ENCODE assay signal across 18 cellular contexts in genomic region chr2:3706892-3707291, GRCh38. TPM values are rescaled to one million over a fixed set of nuclear protein-coding genes. Genes with fewer than 3 reads are reported as not detected.
DNase-seq lines count a peak whose midpoint lies in the region; ATAC-seq and TF ChIP-seq lines count a peak whose summit lies in the region.
"Had no signal": no experiment of that assay in that cellular context is flagged by ENCODE, and none has a peak within 500 bp of the region (broad histone marks: within the 10 kb centered on the region; RNA-seq: fewer than 3 reads in every experiment).

No MANE protein-coding gene starts in this region.

- no peak overlapping the region for H2BK5ac ChIP-seq in H9 (ENCODE audit: insufficient read length, low read length)

- no peak overlapping the region for H3K56ac ChIP-seq in H9 (ENCODE audit: insufficient read length, low read depth, low read length)

- no peak overlapping the region for H3K14ac ChIP-seq in H9 (ENCODE audit: insufficient read depth, low read length)

- H3K27me3 ChIP-seq in H9 (ENCODE audit: insufficient read depth, low read length) (no peaks in the 10 kb centered on the region; the same call in 1 of the 2 replicates), gastroesophageal sphincter (peaks cover 56% of the 10 kb centered on the region)
- H3K27me3 ChIP-seq: BLaER1 treated with 17β-estradiol and CSF1 and Interleukin-3, amounts not matched to agents 10 nM and 100 nM had no signal

- CTCF ChIA-PET in HEK293T (lab: Yijun Ruan, JAX) = no interaction called here

- no peak for TF ChIP-seq EP300 in gastroesophageal sphincter (IDR thresholded peaks at IDR 0.05)

- no peaks in the 10 kb centered on the region for H3K36me3 ChIP-seq in gastroesophageal sphincter
- H3K36me3 ChIP-seq: BLaER1 treated with 17β-estradiol and CSF1 and Interleukin-3, amounts not matched to agents 10 nM and 100 nM; HAP-1 had no signal

- no peak overlapping the region for H3K4me3 ChIP-seq in gastroesophageal sphincter
- H3K4me3 ChIP-seq: BLaER1 treated with 17β-estradiol and CSF1 and Interleukin-3, amounts not matched to agents 10 nM and 100 nM; GM23248; HAP-1 had no signal

- H2BK20ac ChIP-seq in H9 (ENCODE audit: low read depth, low read length, poor library complexity, severe bottlenecking) = no peak overlapping the region

- no peak overlapping the region for H2AFZ ChIP-seq in H9 (ENCODE audit: low read length)
- H2AFZ ChIP-seq: GM23248 had no signal

- H3K18ac ChIP-seq in H9 (ENCODE audit: insufficient read length, low read depth, low read length) = no peak overlapping the region

- H3K79me1 ChIP-seq in H9 (ENCODE audit: insufficient read depth, low read depth, low read length, poor library complexity, severe bottlenecking) = no peaks in the 10 kb centered on the region

- no peaks in the 10 kb centered on the region for H3K79me2 ChIP-seq in H9 (ENCODE audit: insufficient read depth, low read length)

- H3K27ac ChIP-seq in H9 (ENCODE audit: insufficient read length, low read depth, low read length) = no peak overlapping the region
- no peak overlapping the region for H3K27ac ChIP-seq in gastroesophageal sphincter
- H3K27ac ChIP-seq: BLaER1 treated with 17β-estradiol and CSF1 and Interleukin-3, amounts not matched to agents 10 nM and 100 nM; GM23248 had no signal

- no peak overlapping the region for H4K5ac ChIP-seq in H9 (ENCODE audit: insufficient read length, low read depth, low read length)

- H3K36me3 Mint-ChIP-seq in H9 (ENCODE audit: insufficient read depth in 1 of 3, low read depth in 3 of 3) = peaks cover 0 to 6% (median 3%) of the 10 kb centered on the region in 3 experiments; a peak in 2 of 7 replicates
- H3K36me3 Mint-ChIP-seq: CD4-positive, CD25-positive, alpha-beta regulatory T cell; IgD-negative memory B cell had no signal

- H3K4me1 Mint-ChIP-seq in H9 = peaks cover 13 to 14% of the 10 kb centered on the region in 2 experiments

- H4K8ac ChIP-seq in H9 (replicated peaks; ENCODE audit: insufficient read length, low read depth, low read length) = no peak overlapping the region

- no peaks in the 10 kb centered on the region for H4K20me1 ChIP-seq in H9 (ENCODE audit: control insufficient read depth, insufficient read depth, insufficient read length)
- H4K20me1 ChIP-seq: BLaER1 treated with 17β-estradiol and CSF1 and Interleukin-3, amounts not matched to agents 10 nM and 100 nM had no signal

- H3K23ac ChIP-seq in H9 (ENCODE audit: insufficient read length, low read depth, low read length) = no peak overlapping the region

- H3K4ac ChIP-seq in H9 (ENCODE audit: low read depth, low read length) = no peak overlapping the region

- no peak overlapping the region for H4K91ac ChIP-seq in H9 (ENCODE audit: insufficient read length, low read depth, low read length)

- no peaks in the 10 kb centered on the region for H3K23me2 ChIP-seq in H9 (ENCODE audit: insufficient read length, low read depth, low read length, poor library complexity, severe bottlenecking)

- H3K4me2 ChIP-seq in H9 (ENCODE audit: insufficient read depth, insufficient read length, low read length) = no peak overlapping the region
- H3K4me2 ChIP-seq: BLaER1 treated with 17β-estradiol and CSF1 and Interleukin-3, amounts not matched to agents 10 nM and 100 nM had no signal

- H3K4me1 ChIP-seq in H9 (ENCODE audit: insufficient read depth, low read length) = no peaks in the 10 kb centered on the region; the same call in 1 of the 2 replicates
- peaks cover 0 to 16% (median 3%) of the 10 kb centered on the region in 3 donors for H3K4me1 ChIP-seq in gastroesophageal sphincter
- H3K4me1 ChIP-seq: BLaER1 treated with 17β-estradiol and CSF1 and Interleukin-3, amounts not matched to agents 10 nM and 100 nM; HAP-1 had no signal

- DNase-seq in H9 (peak; percentile 36), sciatic nerve (ENCODE audit: low spot score) (peak; percentile 74), HEK293T (ENCODE audit: extremely low spot score) (no peak), HCEC 1CT (no peak)
- DNase-seq in stimulated activated CD8-positive, alpha-beta memory T cell treated with anti-CD3 and anti-CD28 coated beads, Interleukin-4, amount 100 ng/mL, for 48 hours = no peak
- DNase-seq: ACHN; Calu3; CD4-positive, CD25-positive, alpha-beta regulatory T cell; DMS 273 treated with DMSO at 0.1 percent for 48 hours; GM23248; KG1 had no signal

- no peak overlapping the region for H3K27ac Mint-ChIP-seq in H9
- H3K27ac Mint-ChIP-seq: CD4-positive, CD25-positive, alpha-beta regulatory T cell; IgD-negative memory B cell had no signal

- no CpG with 5 or more reads among the region's 5 CpGs for WGBS in H9 (ENCODE audit: extremely low coverage, insufficient read length, low lambda C conversion rate)
- WGBS in gastroesophageal sphincter (ENCODE audit: low coverage in 1 of 2), 2 donors = 43 to 66% methylated on average over 3 to 5 of the region's 5 CpGs

- no peak overlapping the region for H2BK12ac ChIP-seq in H9 (ENCODE audit: insufficient read length, low read depth, low read length)

- H3K9ac ChIP-seq in H9 (ENCODE audit: extremely low read depth, insufficient read length, low read length) = no peak overlapping the region
- H3K9ac ChIP-seq: BLaER1 treated with 17β-estradiol and CSF1 and Interleukin-3, amounts not matched to agents 10 nM and 100 nM; GM23248 had no signal

- H2BK15ac ChIP-seq in H9 (ENCODE audit: low read depth, low read length) = no peak overlapping the region

- peaks cover 8 to 12% of the 10 kb centered on the region in 2 experiments for H3K9me3 Mint-ChIP-seq in H9

- no peak for TF ChIP-seq POLR2A in gastroesophageal sphincter (IDR thresholded peaks at IDR 0.05)

- no peak overlapping the region for H2AK5ac ChIP-seq in H9 (ENCODE audit: insufficient read length, low read length)

- peaks cover 44% of the 10 kb centered on the region for H3K27me3 Mint-ChIP-seq in H9 (ENCODE audit: low read depth)

- POLR2A ChIA-PET in HEK293T (lab: Yijun Ruan, JAX) = no interaction called here

- no peak overlapping the region for H3K4me3 Mint-ChIP-seq in H9
- H3K4me3 Mint-ChIP-seq: CD4-positive, CD25-positive, alpha-beta regulatory T cell; IgD-negative memory B cell had no signal

- H3K9me3 ChIP-seq in H9 (ENCODE audit: control insufficient read depth, low read depth, low read length) (no peaks in the 10 kb centered on the region), gastroesophageal sphincter (no peaks in the 10 kb centered on the region)
- H3K9me3 ChIP-seq: HAP-1 had no signal

- no peak overlapping the region for H2BK120ac ChIP-seq in H9 (ENCODE audit: low read depth, low read length, poor library complexity, severe bottlenecking)

- intact Hi-C loops in sciatic nerve (cut with DNase I) = no loop called here

- ATAC-seq in gastroesophageal sphincter (peak; percentile 42), sciatic nerve (peak; percentile 97), HG03378 (IDR thresholded peaks at IDR 0.05; ENCODE audit: unreplicated experiment) (no peak)

- no peak overlapping the region for H3T11ph ChIP-seq in H9 (ENCODE audit: low read length)

- TF ChIP-seq CTCF in H9 (conservative IDR thresholded peaks at IDR 0.05) (no peak), gastroesophageal sphincter (IDR thresholded peaks at IDR 0.05) (no peak)

TF ChIP-seq in HEK293T, 16 proteins besides CTCF, POLR2A, EP300 and RAD21:
- TF ChIP-seq LEF1 (IDR thresholded peaks at IDR 0.05; ENCODE audit: borderline replicate concordance) (no peak), FOXM1 (IDR thresholded peaks at IDR 0.05; ENCODE audit: borderline replicate concordance) (no peak), ZNF384 (IDR thresholded peaks at IDR 0.05) (no peak)

RNA-seq across cellular contexts. Expression of gene DCDC2C, which starts 3.5 kb away (rescaled TPM):
- total RNA-seq in H9 (2021) (not detected in 2 replicates), gastroesophageal sphincter (1 to 10 TPM in 1 of 4 donors, under 1 TPM in 1, not detected in 2; 0.19 to 4.0 TPM), sciatic nerve (4.6 TPM)
- total RNA-seq: A172; Calu3; CD4-positive, CD25-positive, alpha-beta regulatory T cell; GM23248; HT-29 had no signal

RNA-seq across cellular contexts. Expression of gene ALLC, which starts 48.9 kb away (rescaled TPM):
- total RNA-seq in H9 (2021) = not detected in 2 replicates
- not detected for total RNA-seq in gastroesophageal sphincter
- 7.6 TPM for total RNA-seq in sciatic nerve
- total RNA-seq: A172; Calu3; CD4-positive, CD25-positive, alpha-beta regulatory T cell; GM23248; HT-29 had no signal

Comparison
In these comparisons a context has a peak if more than half of its experiments do, and no peak if none do; other contexts are left out.
1. DNase-seq: peak in H9 (single experiment) and sciatic nerve (single experiment); none in stimulated activated CD8-positive, alpha-beta memory T cell treated with anti-CD3 and anti-CD28 coated beads, Interleukin-4, amount 100 ng/mL, for 48 hours (single experiment), HEK293T (single experiment) and HCEC 1CT (single experiment).